In the genomic region with DNA sequence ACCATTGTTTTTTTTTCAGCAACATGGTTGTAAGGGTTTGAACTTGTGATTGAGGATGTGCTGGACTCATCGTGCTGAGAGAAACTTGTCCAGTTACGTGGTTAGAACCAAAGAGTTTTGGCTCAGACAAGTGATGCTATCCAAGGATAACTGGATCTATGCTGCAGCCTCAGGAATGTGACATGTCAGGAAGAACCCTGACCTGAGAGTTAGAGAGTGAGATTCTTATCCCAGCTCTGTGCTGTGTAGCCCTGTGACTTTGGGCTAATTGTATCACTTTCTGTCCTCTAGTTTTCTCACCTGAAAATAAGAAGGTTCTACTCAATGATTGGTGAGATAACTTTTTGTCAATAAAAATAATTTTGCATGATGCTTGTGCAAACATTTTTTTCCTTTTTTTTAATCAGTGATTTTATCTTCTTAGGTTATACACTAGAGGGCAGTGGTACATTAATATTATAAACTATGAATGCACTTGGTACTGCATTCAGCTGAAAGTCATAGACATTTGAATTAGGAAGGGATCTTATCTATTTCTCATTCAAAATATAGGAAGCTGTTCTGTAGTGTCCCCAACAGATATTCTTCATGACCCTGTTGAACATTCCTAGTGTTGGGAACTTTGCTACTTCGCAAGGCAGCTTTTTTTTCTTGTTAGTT, we compare ENCODE assay signal across 10 cellular contexts.
DNase-seq lines count a peak whose midpoint lies in the region; ATAC-seq and TF ChIP-seq lines count a peak whose summit lies in the region.
"Had no signal": no experiment of that assay in that cellular context is flagged by ENCODE, and none has a peak within 500 bp of the region (broad histone marks: within the 10 kb centered on the region; RNA-seq: fewer than 3 reads in every experiment).

No MANE protein-coding gene starts in this region.

- TF ChIP-seq CTCF in WTC11 (IDR thresholded peaks at IDR 0.05) (0 out of 2 replicates have a peak, but pooled peaks have one; percentile 14), ovary (IDR thresholded peaks at IDR 0.05) (no peak)
- no peak for TF ChIP-seq CTCF in CD8-positive, alpha-beta T cell (IDR thresholded peaks at IDR 0.05)

- POLR2A ChIA-PET in WTC11 (lab: Charles Lee) = no interaction called here
- POLR2A ChIA-PET in CD8-positive, alpha-beta T cell (lab: Charles Lee) = no interaction called here

- CTCF ChIA-PET in WTC11 (lab: Charles Lee) = interaction anchor here (0.8 to 1.5 kb wide), 3 partner anchors 11 to 954 kb away, joined by 3 to 4 read pairs (median 3); no protein-coding TSS in a partner anchor
- CTCF ChIA-PET in CD8-positive, alpha-beta T cell (lab: Charles Lee) = no interaction called here

- no peak overlapping the region for H3K4me3 Mint-ChIP-seq in WTC11
- no peak overlapping the region for H3K4me3 Mint-ChIP-seq in CD8-positive, alpha-beta T cell
- H3K4me3 Mint-ChIP-seq: T-cell had no signal

- TF ChIP-seq EP300 in ovary (IDR thresholded peaks at IDR 0.05) = no peak

- no peak overlapping the region for H4K5ac ChIP-seq in mesendoderm (ENCODE audit: low read length)

- H3K4ac ChIP-seq in mesendoderm (ENCODE audit: low read depth, low read length) = no peak overlapping the region

- ATAC-seq in WTC11 (peak; percentile 88), sciatic nerve (no peak)
- no peak for ATAC-seq in CD8-positive, alpha-beta T cell
- ATAC-seq: gastrocnemius medialis, T-cell had no signal

- H3K36me3 ChIP-seq in mesendoderm (ENCODE audit: control insufficient read depth, insufficient read depth, low read length) (no peaks in the 10 kb centered on the region), ovary (no peaks in the 10 kb centered on the region)
- no peaks in the 10 kb centered on the region for H3K36me3 ChIP-seq in CD8-positive, alpha-beta T cell (ENCODE audit: insufficient read depth, low read length)
- H3K36me3 ChIP-seq: gastrocnemius medialis had no signal

- no peaks in the 10 kb centered on the region for H3K27me3 Mint-ChIP-seq in WTC11 (ENCODE audit: low read depth)
- H3K27me3 Mint-ChIP-seq in CD8-positive, alpha-beta T cell (ENCODE audit: low read depth) = peaks cover 8% of the 10 kb centered on the region

- no peak overlapping the region for H3K4me2 ChIP-seq in mesendoderm (ENCODE audit: low read length)

- no peak overlapping the region for H3K56ac ChIP-seq in mesendoderm (ENCODE audit: low read length)

- H3K4me3 ChIP-seq in mesendoderm (ENCODE audit: low read length) (no peak overlapping the region), ovary (no peak overlapping the region)
- H3K4me3 ChIP-seq in CD8-positive, alpha-beta T cell (ENCODE audit: low read depth, low read length) = no peak overlapping the region
- H3K4me3 ChIP-seq: gastrocnemius medialis had no signal

- TF ChIP-seq POLR2A in ovary (IDR thresholded peaks at IDR 0.05) = no peak

- H3K4me1 ChIP-seq in mesendoderm (ENCODE audit: control insufficient read depth, low read depth, low read length) (no peaks in the 10 kb centered on the region), ovary (ENCODE audit: insufficient read depth) (no peaks in the 10 kb centered on the region)
- H3K4me1 ChIP-seq in CD8-positive, alpha-beta T cell (ENCODE audit: insufficient read depth, low read length) = no peaks in the 10 kb centered on the region
- H3K4me1 ChIP-seq: gastrocnemius medialis had no signal

- no peaks in the 10 kb centered on the region for H3K9me3 ChIP-seq in CD8-positive, alpha-beta T cell (ENCODE audit: low read length)
- no peaks in the 10 kb centered on the region for H3K9me3 ChIP-seq in ovary
- H3K9me3 ChIP-seq: gastrocnemius medialis had no signal

- H3K27me3 ChIP-seq in mesendoderm (ENCODE audit: insufficient read depth, low read length, poor library complexity) (no peaks in the 10 kb centered on the region), ovary (no peaks in the 10 kb centered on the region)
- no peaks in the 10 kb centered on the region for H3K27me3 ChIP-seq in CD8-positive, alpha-beta T cell (ENCODE audit: insufficient read depth, low read length)
- H3K27me3 ChIP-seq: gastrocnemius medialis had no signal

- H3K27ac Mint-ChIP-seq in WTC11 = no peak overlapping the region
- H3K27ac Mint-ChIP-seq in CD8-positive, alpha-beta T cell = no peak overlapping the region
- H3K27ac Mint-ChIP-seq: T-cell had no signal

- no peak overlapping the region for H2AK5ac ChIP-seq in mesendoderm (ENCODE audit: low read length)

- no peak overlapping the region for H2BK15ac ChIP-seq in mesendoderm (replicated peaks; ENCODE audit: low read depth)

- no peak overlapping the region for H3K23ac ChIP-seq in mesendoderm (ENCODE audit: low read length)

- H3K36me3 Mint-ChIP-seq in WTC11 = no peaks in the 10 kb centered on the region
- no peaks in the 10 kb centered on the region for H3K36me3 Mint-ChIP-seq in CD8-positive, alpha-beta T cell
- H3K36me3 Mint-ChIP-seq: T-cell had no signal

- H4K8ac ChIP-seq in mesendoderm (ENCODE audit: low read depth, low read length) = no peak overlapping the region

- no CpG with 5 or more reads among the region's 3 CpGs for WGBS in mesendoderm (ENCODE audit: extremely low coverage, insufficient coverage, low lambda C conversion rate)
- 43 to 54% (median 51%) methylated on average over 3 of the region's 3 CpGs for WGBS in ovary, 3 donors

- H3K18ac ChIP-seq in mesendoderm (ENCODE audit: low read length) = no peak overlapping the region

- H3K9me3 Mint-ChIP-seq in WTC11 = no peaks in the 10 kb centered on the region
- H3K9me3 Mint-ChIP-seq in CD8-positive, alpha-beta T cell = no peaks in the 10 kb centered on the region
- H3K9me3 Mint-ChIP-seq: T-cell had no signal

- no peak overlapping the region for H2BK120ac ChIP-seq in mesendoderm (ENCODE audit: low read depth, low read length)

- no peak overlapping the region for H3K9ac ChIP-seq in mesendoderm (ENCODE audit: low read length)

- H3K27ac ChIP-seq in mesendoderm (ENCODE audit: low read depth, low read length) (no peak overlapping the region), ovary (no peak overlapping the region)
- no peak overlapping the region for H3K27ac ChIP-seq in CD8-positive, alpha-beta T cell (ENCODE audit: low read depth, low read length)
- H3K27ac ChIP-seq: gastrocnemius medialis had no signal

- DNase-seq in DMS79 treated with DMSO at 0.1 percent for 48 hours (lab: John Stamatoyannopoulos, UW) (peak; percentile 55), NCI-H1417 treated with DMSO at 0.1 percent for 48 hours (lab: John Stamatoyannopoulos, UW) (peak; percentile 23), WTC11 (ENCODE audit: low spot score) (no peak), mesendoderm (peak; percentile 38), sciatic nerve (ENCODE audit: low spot score) (no peak), amygdala (lab: John Stamatoyannopoulos, UW) (no peak), ovary (no peak)
- no peak for DNase-seq in CD8-positive, alpha-beta T cell
- DNase-seq: gastrocnemius medialis, T-cell had no signal

- H3K79me2 ChIP-seq in mesendoderm (ENCODE audit: control insufficient read depth, insufficient read depth, low read length) = no peaks in the 10 kb centered on the region

- no peak overlapping the region for H2BK5ac ChIP-seq in mesendoderm (ENCODE audit: low read length)

- H3K4me1 Mint-ChIP-seq in WTC11 = peaks cover 25% of the 10 kb centered on the region
- H3K4me1 Mint-ChIP-seq in CD8-positive, alpha-beta T cell (ENCODE audit: low read depth) = no peaks in the 10 kb centered on the region
- H3K4me1 Mint-ChIP-seq: T-cell had no signal

- H3K79me1 ChIP-seq in mesendoderm (ENCODE audit: low read length) = no peaks in the 10 kb centered on the region

- intact Hi-C loops in sciatic nerve (cut with DNase I) (no loop called here), ovary (cut with DNase I) (no loop called here)
- intact Hi-C loops in CD8-positive, alpha-beta T cell (cut with DNase I, micrococcal nuclease) = no loop called here

TF ChIP-seq in WTC11, 78 proteins besides CTCF, POLR2A, EP300 and RAD21 (continues in another document):
- TF ChIP-seq KAT7 (CRISPR knock-in tag; IDR thresholded peaks at IDR 0.05; ENCODE audit: borderline replicate concordance) (no peak), NR3C1 (CRISPR knock-in tag; conservative IDR thresholded peaks at IDR 0.05; ENCODE audit: low read depth) (no peak), JAZF1 (CRISPR knock-in tag; IDR thresholded peaks at IDR 0.05) (no peak), CREM (CRISPR knock-in tag; IDR thresholded peaks at IDR 0.05) (no peak)
- TF ChIP-seq, protein P1, sequence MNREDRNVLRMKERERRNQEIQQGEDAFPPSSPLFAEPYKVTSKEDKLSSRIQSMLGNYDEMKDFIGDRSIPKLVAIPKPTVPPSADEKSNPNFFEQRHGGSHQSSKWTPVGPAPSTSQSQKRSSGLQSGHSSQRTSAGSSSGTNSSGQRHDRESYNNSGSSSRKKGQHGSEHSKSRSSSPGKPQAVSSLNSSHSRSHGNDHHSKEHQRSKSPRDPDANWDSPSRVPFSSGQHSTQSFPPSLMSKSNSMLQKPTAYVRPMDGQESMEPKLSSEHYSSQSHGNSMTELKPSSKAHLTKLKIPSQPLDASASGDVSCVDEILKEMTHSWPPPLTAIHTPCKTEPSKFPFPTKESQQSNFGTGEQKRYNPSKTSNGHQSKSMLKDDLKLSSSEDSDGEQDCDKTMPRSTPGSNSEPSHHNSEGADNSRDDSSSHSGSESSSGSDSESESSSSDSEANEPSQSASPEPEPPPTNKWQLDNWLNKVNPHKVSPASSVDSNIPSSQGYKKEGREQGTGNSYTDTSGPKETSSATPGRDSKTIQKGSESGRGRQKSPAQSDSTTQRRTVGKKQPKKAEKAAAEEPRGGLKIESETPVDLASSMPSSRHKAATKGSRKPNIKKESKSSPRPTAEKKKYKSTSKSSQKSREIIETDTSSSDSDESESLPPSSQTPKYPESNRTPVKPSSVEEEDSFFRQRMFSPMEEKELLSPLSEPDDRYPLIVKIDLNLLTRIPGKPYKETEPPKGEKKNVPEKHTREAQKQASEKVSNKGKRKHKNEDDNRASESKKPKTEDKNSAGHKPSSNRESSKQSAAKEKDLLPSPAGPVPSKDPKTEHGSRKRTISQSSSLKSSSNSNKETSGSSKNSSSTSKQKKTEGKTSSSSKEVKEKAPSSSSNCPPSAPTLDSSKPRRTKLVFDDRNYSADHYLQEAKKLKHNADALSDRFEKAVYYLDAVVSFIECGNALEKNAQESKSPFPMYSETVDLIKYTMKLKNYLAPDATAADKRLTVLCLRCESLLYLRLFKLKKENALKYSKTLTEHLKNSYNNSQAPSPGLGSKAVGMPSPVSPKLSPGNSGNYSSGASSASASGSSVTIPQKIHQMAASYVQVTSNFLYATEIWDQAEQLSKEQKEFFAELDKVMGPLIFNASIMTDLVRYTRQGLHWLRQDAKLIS (CRISPR knock-in tag; IDR thresholded peaks at IDR 0.05; ENCODE audit: borderline replicate concordance) = no peak
- TF ChIP-seq, protein P2, sequence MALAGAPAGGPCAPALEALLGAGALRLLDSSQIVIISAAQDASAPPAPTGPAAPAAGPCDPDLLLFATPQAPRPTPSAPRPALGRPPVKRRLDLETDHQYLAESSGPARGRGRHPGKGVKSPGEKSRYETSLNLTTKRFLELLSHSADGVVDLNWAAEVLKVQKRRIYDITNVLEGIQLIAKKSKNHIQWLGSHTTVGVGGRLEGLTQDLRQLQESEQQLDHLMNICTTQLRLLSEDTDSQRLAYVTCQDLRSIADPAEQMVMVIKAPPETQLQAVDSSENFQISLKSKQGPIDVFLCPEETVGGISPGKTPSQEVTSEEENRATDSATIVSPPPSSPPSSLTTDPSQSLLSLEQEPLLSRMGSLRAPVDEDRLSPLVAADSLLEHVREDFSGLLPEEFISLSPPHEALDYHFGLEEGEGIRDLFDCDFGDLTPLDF (CRISPR knock-in tag; IDR thresholded peaks at IDR 0.05) = no peak

Comparison
In these comparisons a context has a peak if more than half of its experiments do, and no peak if none do; other contexts are left out.
1. DNase-seq: peak in DMS79 treated with DMSO at 0.1 percent for 48 hours (single experiment), NCI-H1417 treated with DMSO at 0.1 percent for 48 hours (single experiment) and mesendoderm (single experiment); none in WTC11 (single experiment), sciatic nerve (single experiment), amygdala (0 of 56), CD8-positive, alpha-beta T cell (0 of 7) and ovary (0 of 5).